Comparison of ENCODE assay signal across 13 cellular contexts in genomic region chr12:62882696-62883095, GRCh38. TPM values are rescaled to one million over a fixed set of nuclear protein-coding genes. Genes with fewer than 3 reads are reported as not detected.
"Had no signal": no experiment of that assay in that cellular context is flagged by ENCODE, and none has a peak within 500 bp of the region (broad histone marks: within the 10 kb centered on the region; RNA-seq: fewer than 3 reads in every experiment).

No MANE protein-coding gene starts in this region.

- H3K9me3 ChIP-seq: pancreas, upper lobe of left lung had no signal

- H3K4me1 ChIP-seq: pancreas, upper lobe of left lung had no signal

- ATAC-seq: left colon had no signal

- H3K36me3 ChIP-seq: pancreas, upper lobe of left lung had no signal

- H3K27ac ChIP-seq: pancreas, upper lobe of left lung had no signal

- H3K4me3 ChIP-seq: lung, pancreas, upper lobe of left lung had no signal

- DNase-seq: activated B cell treated with CpG ODN at 0.5 μM for 24 hours; activated CD4-positive, alpha-beta T cell treated with anti-CD3 and anti-CD28 coated beads, Interleukin-2, amount 10 ng/mL, durations not matched to agents 24 days and 14 days; activated CD8-positive, alpha-beta memory T cell treated with anti-CD3 and anti-CD28 coated beads for 24 hours; activated naive CD4-positive, alpha-beta T cell treated with Interleukin-2 at 50 U/mL for 16 hours; dermis blood vessel endothelial cell; glutamatergic neuron; left colon; naive B cell; retina; stimulated activated CD4-positive, alpha-beta T cell treated with anti-CD3 and anti-CD28 coated beads, Interleukin-4, amount 100 ng/mL, for 1 hour; upper lobe of left lung had no signal

- H3K27me3 ChIP-seq: pancreas, upper lobe of left lung had no signal

RNA-seq across cellular contexts. Expression of gene PPM1H, which starts 52.3 kb away (rescaled TPM):
- total RNA-seq: activated B cell treated with CpG ODN at 0.5 μM for 24 hours; activated CD4-positive, alpha-beta T cell treated with anti-CD3 and anti-CD28 coated beads, Interleukin-2, amount 10 ng/mL, durations not matched to agents 24 days and 14 days had no signal
